33 cellular contexts compared by ENCODE assay signal in the genomic region with DNA sequence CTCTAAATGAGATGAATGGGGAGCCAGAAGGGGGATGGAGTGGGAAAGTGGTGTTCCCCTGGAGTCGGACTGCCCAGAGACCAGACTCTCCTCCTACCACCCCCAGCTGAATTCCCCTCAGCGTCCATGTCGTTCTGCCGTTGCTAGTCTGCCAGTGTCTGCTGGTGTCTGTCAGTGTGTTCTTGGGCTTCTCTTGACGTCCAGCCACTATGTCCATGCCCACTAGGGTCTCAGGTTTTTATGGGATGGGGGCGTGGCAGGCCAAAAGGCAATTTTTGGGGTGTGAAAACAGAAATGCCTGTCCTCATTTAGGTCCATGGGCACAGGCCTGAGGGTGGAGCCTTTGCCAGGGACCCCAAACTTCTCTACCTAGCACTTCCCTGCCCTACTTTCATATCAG.
DNase-seq lines count a peak whose midpoint lies in the region; ATAC-seq, FAIRE-seq and TF ChIP-seq lines count a peak whose summit lies in the region.
"Had no signal": no experiment of that assay in that cellular context is flagged by ENCODE, and none has a peak within 500 bp of the region (broad histone marks: within the 10 kb centered on the region; RNA-seq: fewer than 3 reads in every experiment).

No MANE protein-coding gene starts in this region.

- H3K4me3 ChIP-seq in bronchial epithelial cell (ENCODE audit: low read depth, low read length) (no peak overlapping the region), osteoblast (ENCODE audit: insufficient read depth, low read length) (no peak overlapping the region)
- H3K4me3 ChIP-seq: A549; BLaER1; BLaER1 treated with 17β-estradiol and CSF1 and Interleukin-3, amounts not matched to agents 10 nM and 100 nM had no signal

- intact Hi-C loops in sciatic nerve (cut with DNase I): no loop called here

- no peaks in the 10 kb centered on the region for H3K27me3 ChIP-seq in bronchial epithelial cell (ENCODE audit: control insufficient read depth, insufficient read depth, low read length)
- H3K27me3 ChIP-seq in osteoblast (ENCODE audit: insufficient read depth, low read length): no peaks in the 10 kb centered on the region
- H3K27me3 ChIP-seq: BE2C; BLaER1; BLaER1 treated with 17β-estradiol and CSF1 and Interleukin-3, amounts not matched to agents 10 nM and 100 nM had no signal

- H4K20me1 ChIP-seq in osteoblast (ENCODE audit: insufficient read depth, low read length): no peaks in the 10 kb centered on the region
- H4K20me1 ChIP-seq: BLaER1; BLaER1 treated with 17β-estradiol and CSF1 and Interleukin-3, amounts not matched to agents 10 nM and 100 nM had no signal

- H3K4me2 ChIP-seq in osteoblast (ENCODE audit: insufficient read depth, low read length): no peak overlapping the region
- H3K4me2 ChIP-seq: A549; BLaER1; BLaER1 treated with 17β-estradiol and CSF1 and Interleukin-3, amounts not matched to agents 10 nM and 100 nM had no signal

- H3K9me3 ChIP-seq in osteoblast (ENCODE audit: low read depth, low read length): no peaks in the 10 kb centered on the region
- H3K9me3 ChIP-seq: A549, BE2C, Caco-2 had no signal

- no peak overlapping the region for H2AFZ ChIP-seq in osteoblast (ENCODE audit: low read length)

- no peak overlapping the region for H3K27ac ChIP-seq in osteoblast (ENCODE audit: low read depth, low read length)
- H3K27ac ChIP-seq: 22Rv1; A549; BLaER1; BLaER1 treated with 17β-estradiol and CSF1 and Interleukin-3, amounts not matched to agents 10 nM and 100 nM; C4-2B had no signal

- ATAC-seq in sciatic nerve (peak; percentile 24), GM21717 (IDR thresholded peaks at IDR 0.05; ENCODE audit: unreplicated experiment) (no peak)
- ATAC-seq: A549; CD8-positive, alpha-beta T cell had no signal

- TF ChIP-seq CTCF in bronchial epithelial cell (IDR thresholded peaks at IDR 0.05; ENCODE audit: insufficient read depth, low read length, severe bottlenecking): no peak
- TF ChIP-seq CTCF in osteoblast (IDR thresholded peaks at IDR 0.05; ENCODE audit: extremely low read depth, low read depth, low read length): no peak

- no peaks in the 10 kb centered on the region for H3K36me3 ChIP-seq in bronchial epithelial cell (ENCODE audit: control insufficient read depth, insufficient read depth, low read length)
- no peaks in the 10 kb centered on the region for H3K36me3 ChIP-seq in osteoblast (ENCODE audit: insufficient read depth, low read length)
- H3K36me3 ChIP-seq: BE2C; BLaER1; BLaER1 treated with 17β-estradiol and CSF1 and Interleukin-3, amounts not matched to agents 10 nM and 100 nM had no signal

- DNase-seq in bronchial epithelial cell (ENCODE audit: low read depth) (no peak), osteoblast (ENCODE audit: insufficient read length, low spot score, missing footprints) (peak; percentile 23), sciatic nerve (ENCODE audit: low spot score) (no peak), HuH-7 (ENCODE audit: low spot score) (no peak), iPS-NIHi7 (ENCODE audit: extremely low spot score) (no peak)
- DNase-seq: 8988T; ACHN; AML-193; BE2C; C1 segment of cervical spinal cord; Caco-2; Calu3; CD4-positive, alpha-beta memory T cell; CD4-positive, alpha-beta T cell; CD4-positive, CD25-positive, alpha-beta regulatory T cell; CD8-positive, alpha-beta memory T cell; CD8-positive, alpha-beta T cell; COR-L47; DMS 273 treated with DMSO at 0.1 percent for 48 hours; DMS153; DMS53; DMS79; DMS79 treated with DMSO at 0.1 percent for 48 hours; DND-41; EL had no signal

- peak; percentile 80 for FAIRE-seq in bronchial epithelial cell (lab: Jason Lieb, UNC)
- FAIRE-seq: A204.1, A549, D721Med had no signal

- H3K4me1 ChIP-seq in osteoblast (ENCODE audit: insufficient read depth, low read length): no peaks in the 10 kb centered on the region
- H3K4me1 ChIP-seq: A549; BE2C; BLaER1; BLaER1 treated with 17β-estradiol and CSF1 and Interleukin-3, amounts not matched to agents 10 nM and 100 nM; Caco-2 had no signal

- no peaks in the 10 kb centered on the region for H3K79me2 ChIP-seq in osteoblast (ENCODE audit: insufficient read depth, low read length)
